Comparison of ENCODE assay signal across 1 cellular context in the genomic region with DNA sequence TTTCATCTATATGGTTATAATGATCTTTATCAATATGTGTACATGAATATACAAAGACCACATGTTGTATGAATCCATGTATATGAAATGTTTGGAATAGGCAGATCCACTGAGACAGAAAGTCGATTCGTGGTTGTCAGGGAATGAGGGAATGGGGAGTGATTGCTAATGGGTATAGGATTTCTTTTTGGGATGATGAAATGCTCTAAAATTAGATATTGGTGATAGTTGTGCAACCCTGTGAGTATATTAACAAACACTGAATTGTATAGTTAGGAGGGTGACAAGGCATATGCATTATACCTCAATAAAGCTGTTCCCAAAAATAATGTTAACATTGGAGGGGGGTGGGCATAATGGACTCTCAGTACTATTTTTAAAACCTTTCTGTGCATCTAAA.
TF ChIP-seq lines count a peak whose summit lies in the region.

No MANE protein-coding gene starts in this region.

TF ChIP-seq in K562, 482 proteins besides CTCF, POLR2A, EP300 and RAD21:
- no peak for TF ChIP-seq CEBPG (CRISPR knock-in tag; IDR thresholded peaks at IDR 0.05)
- peak; percentile 24 to 58; a peak in 1 of 4 replicates for TF ChIP-seq CEBPG (tag; conservative IDR thresholded peaks at IDR 0.05 in 1 of 2, IDR thresholded peaks at IDR 0.05 in 1 of 2)
- TF ChIP-seq, protein P1, sequence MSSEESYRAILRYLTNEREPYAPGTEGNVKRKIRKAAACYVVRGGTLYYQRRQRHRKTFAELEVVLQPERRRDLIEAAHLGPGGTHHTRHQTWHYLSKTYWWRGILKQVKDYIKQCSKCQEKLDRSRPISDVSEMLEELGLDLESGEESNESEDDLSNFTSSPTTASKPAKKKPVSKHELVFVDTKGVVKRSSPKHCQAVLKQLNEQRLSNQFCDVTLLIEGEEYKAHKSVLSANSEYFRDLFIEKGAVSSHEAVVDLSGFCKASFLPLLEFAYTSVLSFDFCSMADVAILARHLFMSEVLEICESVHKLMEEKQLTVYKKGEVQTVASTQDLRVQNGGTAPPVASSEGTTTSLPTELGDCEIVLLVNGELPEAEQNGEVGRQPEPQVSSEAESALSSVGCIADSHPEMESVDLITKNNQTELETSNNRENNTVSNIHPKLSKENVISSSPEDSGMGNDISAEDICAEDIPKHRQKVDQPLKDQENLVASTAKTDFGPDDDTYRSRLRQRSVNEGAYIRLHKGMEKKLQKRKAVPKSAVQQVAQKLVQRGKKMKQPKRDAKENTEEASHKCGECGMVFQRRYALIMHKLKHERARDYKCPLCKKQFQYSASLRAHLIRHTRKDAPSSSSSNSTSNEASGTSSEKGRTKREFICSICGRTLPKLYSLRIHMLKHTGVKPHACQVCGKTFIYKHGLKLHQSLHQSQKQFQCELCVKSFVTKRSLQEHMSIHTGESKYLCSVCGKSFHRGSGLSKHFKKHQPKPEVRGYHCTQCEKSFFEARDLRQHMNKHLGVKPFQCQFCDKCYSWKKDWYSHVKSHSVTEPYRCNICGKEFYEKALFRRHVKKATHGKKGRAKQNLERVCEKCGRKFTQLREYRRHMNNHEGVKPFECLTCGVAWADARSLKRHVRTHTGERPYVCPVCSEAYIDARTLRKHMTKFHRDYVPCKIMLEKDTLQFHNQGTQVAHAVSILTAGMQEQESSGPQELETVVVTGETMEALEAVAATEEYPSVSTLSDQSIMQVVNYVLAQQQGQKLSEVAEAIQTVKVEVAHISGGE (CRISPR knock-in tag; IDR thresholded peaks at IDR 0.05), result no peak
- TF ChIP-seq, protein P2, sequence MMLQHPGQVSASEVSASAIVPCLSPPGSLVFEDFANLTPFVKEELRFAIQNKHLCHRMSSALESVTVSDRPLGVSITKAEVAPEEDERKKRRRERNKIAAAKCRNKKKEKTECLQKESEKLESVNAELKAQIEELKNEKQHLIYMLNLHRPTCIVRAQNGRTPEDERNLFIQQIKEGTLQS (IDR thresholded peaks at IDR 0.05), result peak; percentile 21; the same call in 1 of the 2 replicates
- TF ChIP-seq, protein P2 (CRISPR knock-in tag; conservative IDR thresholded peaks at IDR 0.05), result no peak
- TF ChIP-seq, protein P3, sequence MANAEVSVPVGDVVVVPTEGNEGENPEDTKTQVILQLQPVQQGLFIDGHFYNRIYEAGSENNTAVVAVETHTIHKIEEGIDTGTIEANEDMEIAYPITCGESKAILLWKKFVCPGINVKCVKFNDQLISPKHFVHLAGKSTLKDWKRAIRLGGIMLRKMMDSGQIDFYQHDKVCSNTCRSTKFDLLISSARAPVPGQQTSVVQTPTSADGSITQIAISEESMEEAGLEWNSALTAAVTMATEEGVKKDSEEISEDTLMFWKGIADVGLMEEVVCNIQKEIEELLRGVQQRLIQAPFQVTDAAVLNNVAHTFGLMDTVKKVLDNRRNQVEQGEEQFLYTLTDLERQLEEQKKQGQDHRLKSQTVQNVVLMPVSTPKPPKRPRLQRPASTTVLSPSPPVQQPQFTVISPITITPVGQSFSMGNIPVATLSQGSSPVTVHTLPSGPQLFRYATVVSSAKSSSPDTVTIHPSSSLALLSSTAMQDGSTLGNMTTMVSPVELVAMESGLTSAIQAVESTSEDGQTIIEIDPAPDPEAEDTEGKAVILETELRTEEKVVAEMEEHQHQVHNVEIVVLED (CRISPR knock-in tag; IDR thresholded peaks at IDR 0.05), result no peak
- peak; percentile 55 for TF ChIP-seq CEBPB (tag; IDR thresholded peaks at IDR 0.05)
TF ChIP-seq in K562: peak in this region for 3.
